In genomic region chr22:43346521-43346929, GRCh38 we compare ENCODE assay signal across 9 cellular contexts. TPM values are rescaled to one million over a fixed set of nuclear protein-coding genes. Genes with fewer than 3 reads are reported as not detected.
DNase-seq lines count a peak whose midpoint lies in the region; ATAC-seq lines count a peak whose summit lies in the region.
"Had no signal": no experiment of that assay in that cellular context is flagged by ENCODE, and none has a peak within 500 bp of the region (broad histone marks: within the 10 kb centered on the region; RNA-seq: fewer than 3 reads in every experiment).

No MANE protein-coding gene starts in this region.

- H3K27ac Mint-ChIP-seq in T-cell, result peak overlapping the region in 1 of 2 donors; percentile 15

- DNase-seq in D341Med (ENCODE audit: low spot score) (peak; percentile 81), T-cell (peak; percentile 20 to 70 (median 53)), amniotic epithelial cell (ENCODE audit: low read depth) (peak; percentile 12), iPS DF 19.7 (ENCODE audit: low read depth, low spot score) (peak; percentile 30), NCI-H2107 treated with DMSO at 0.1 percent for 48 hours (lab: John Stamatoyannopoulos, UW; ENCODE audit: unreplicated experiment) (no peak)
- peak; percentile 25 for DNase-seq in Jurkat, Clone E6-1 (ENCODE audit: low read depth, low spot score)
- peak; percentile 47 to 65 for DNase-seq in stimulated activated CD4-positive, alpha-beta T cell treated with anti-CD3 and anti-CD28 coated beads, Interleukin-1b, Interleukin-23, amount 100 ng/mL, for 4 hours (ENCODE audit: low read depth in 2 of 2)

- no peak overlapping the region for H3K4me3 Mint-ChIP-seq in T-cell

- ATAC-seq in T-cell (replicated peaks in 1 of 4), result peak; percentile 64 to 73 (median 68)
- no peak for ATAC-seq in GM19023 (IDR thresholded peaks at IDR 0.05; ENCODE audit: unreplicated experiment)

- CTCF ChIA-PET in T-cell (lab: Charles Lee), result interaction anchor here (0.6 to 3.8 kb wide), 10 partner anchors 10 to 117 kb away, joined by 3 to 20 read pairs (median 5); no protein-coding TSS in a partner anchor

- peaks cover 6 to 27% (median 17%) of the 10 kb centered on the region in 3 donors for H3K4me1 Mint-ChIP-seq in T-cell

- POLR2A ChIA-PET in T-cell (lab: Charles Lee), result no interaction called here

- no peaks in the 10 kb centered on the region for H3K36me3 Mint-ChIP-seq in T-cell

- peaks cover 57 to 59% of the 10 kb centered on the region in 2 donors for H3K27me3 Mint-ChIP-seq in T-cell

- no peak overlapping the region for H3K4me3 ChIP-seq in Jurkat, Clone E6-1 (ENCODE audit: low read length)
- H3K4me3 ChIP-seq: SK-N-MC had no signal

- H3K9me3 Mint-ChIP-seq in T-cell, result no peaks in the 10 kb centered on the region

RNA-seq across cellular contexts. Expression of gene SCUBE1, which starts 3.4 kb away (rescaled TPM):
- polyA plus RNA-seq in Jurkat, Clone E6-1 (2012; ENCODE audit: insufficient read depth, insufficient read length), result 1.6 TPM
- under 1 TPM in 2 of 5 donors, not detected in 3; 0.03 to 0.10 TPM for total RNA-seq in T-cell
